ENCODE assay signal across 9 cellular contexts in the genomic region with DNA sequence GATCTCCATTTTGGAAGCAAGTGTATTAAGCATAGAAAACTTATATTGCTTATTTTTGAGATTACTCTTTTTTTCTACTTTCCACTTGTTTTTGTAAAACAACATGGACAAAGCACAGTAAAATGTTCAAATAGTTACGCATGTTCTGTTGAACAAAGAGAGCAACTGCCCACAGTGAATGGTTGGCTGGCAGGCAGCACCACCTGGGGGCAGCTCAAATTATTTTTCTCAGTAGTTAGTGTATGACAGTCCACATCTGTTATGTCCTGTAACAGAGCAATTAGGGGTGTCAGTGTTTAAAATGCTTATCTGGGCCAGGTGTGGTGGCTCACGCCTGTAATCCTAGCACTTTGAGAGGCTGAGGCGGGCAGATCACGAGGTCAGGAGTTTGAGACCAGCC. TPM values are rescaled to one million over a fixed set of nuclear protein-coding genes. Genes with fewer than 3 reads are reported as not detected.
DNase-seq lines count a peak whose midpoint lies in the region; ATAC-seq and TF ChIP-seq lines count a peak whose summit lies in the region.
"Had no signal": no experiment of that assay in that cellular context is flagged by ENCODE, and none has a peak within 500 bp of the region (broad histone marks: within the 10 kb centered on the region; RNA-seq: fewer than 3 reads in every experiment).

No MANE protein-coding gene starts in this region.

- H3K36me3 Mint-ChIP-seq in neural crest cell (ENCODE audit: low read depth), result peaks cover 3% of the 10 kb centered on the region
- H3K36me3 Mint-ChIP-seq: activated naive CD8-positive, alpha-beta T cell had no signal

- DNase-seq in DND-41 (peak; percentile 31), MV-4-11 (lab: John Stamatoyannopoulos, UW) (peak; percentile 23), dermis microvascular lymphatic vessel endothelial cell (ENCODE audit: low read depth in 2 of 2) (peak; percentile 7 to 35), neural crest cell (ENCODE audit: low read depth, low spot score) (no peak), NCI-H446 (lab: John Stamatoyannopoulos, UW) (no peak)

- no peaks in the 10 kb centered on the region for H3K79me2 ChIP-seq in DND-41 (ENCODE audit: insufficient read depth, low read length)

- H3K27me3 Mint-ChIP-seq in neural crest cell (ENCODE audit: low read depth), result peaks cover 9% of the 10 kb centered on the region
- H3K27me3 Mint-ChIP-seq: activated naive CD8-positive, alpha-beta T cell had no signal

- no peak overlapping the region for H3K4me2 ChIP-seq in DND-41 (ENCODE audit: insufficient read depth, low read length)

- ATAC-seq in DND-41 (ENCODE audit: insufficient read depth, low read depth) (peak; percentile 73; the same call in 2 of the 3 replicates), GM21529 (IDR thresholded peaks at IDR 0.05; ENCODE audit: unreplicated experiment) (no peak), GM18870 (IDR thresholded peaks at IDR 0.05; ENCODE audit: unreplicated experiment) (no peak), GM18867 (IDR thresholded peaks at IDR 0.05; ENCODE audit: unreplicated experiment) (no peak)

- no peaks in the 10 kb centered on the region for H3K4me1 ChIP-seq in DND-41 (ENCODE audit: insufficient read depth, low read length)

- no peak overlapping the region for H3K9ac ChIP-seq in DND-41 (ENCODE audit: low read depth, low read length)

- H3K4me3 ChIP-seq in DND-41 (ENCODE audit: low read depth in 1 of 2, low read length in 2 of 2), result no peak overlapping the region

- H3K9me3 ChIP-seq in DND-41 (ENCODE audit: insufficient read depth, low read length, severe bottlenecking), result no peaks in the 10 kb centered on the region

- H2AFZ ChIP-seq in DND-41 (ENCODE audit: low read depth, low read length), result no peak overlapping the region

- H3K27ac ChIP-seq in DND-41 (ENCODE audit: low read length), result no peak overlapping the region

- no peaks in the 10 kb centered on the region for H3K36me3 ChIP-seq in DND-41 (ENCODE audit: insufficient read depth, low read length)

- H4K20me1 ChIP-seq in DND-41 (ENCODE audit: insufficient read depth, low read length), result no peaks in the 10 kb centered on the region

- peaks cover 8% of the 10 kb centered on the region for H3K4me1 Mint-ChIP-seq in neural crest cell

- H3K4me3 Mint-ChIP-seq in neural crest cell, result no peak overlapping the region
- H3K4me3 Mint-ChIP-seq: activated naive CD8-positive, alpha-beta T cell had no signal

- H3K27ac Mint-ChIP-seq in neural crest cell (ENCODE audit: unreplicated experiment), result no peak overlapping the region
- H3K27ac Mint-ChIP-seq: activated naive CD8-positive, alpha-beta T cell had no signal

- H3K9me3 Mint-ChIP-seq in neural crest cell, result peaks cover 7% of the 10 kb centered on the region

- TF ChIP-seq CTCF in DND-41 (IDR thresholded peaks at IDR 0.05; ENCODE audit: borderline replicate concordance, extremely low read depth, low read length, poor library complexity, severe bottlenecking) (peak; percentile 43), neural crest cell (conservative IDR thresholded peaks at IDR 0.05) (peak; percentile 56)

- peaks cover 19% of the 10 kb centered on the region for H3K27me3 ChIP-seq in DND-41 (ENCODE audit: insufficient read depth, low read length, poor library complexity)

RNA-seq across cellular contexts. Expression of a gene that starts 46.1 kb away (rescaled TPM):
- total RNA-seq in dermis microvascular lymphatic vessel endothelial cell, result 22.1 and 25.0 TPM in 2 replicates
- total RNA-seq in neural crest cell, result 45.2 and 47.4 TPM in 2 replicates

Comparison
In these comparisons a context has a peak if more than half of its experiments do, and no peak if none do; other contexts are left out.
1. DNase-seq: peak in DND-41 (single experiment), MV-4-11 (single experiment) and dermis microvascular lymphatic vessel endothelial cell (2 of 2); none in neural crest cell (single experiment) and NCI-H446 (0 of 2).